1 cellular context compared by ENCODE assay signal in the genomic region with DNA sequence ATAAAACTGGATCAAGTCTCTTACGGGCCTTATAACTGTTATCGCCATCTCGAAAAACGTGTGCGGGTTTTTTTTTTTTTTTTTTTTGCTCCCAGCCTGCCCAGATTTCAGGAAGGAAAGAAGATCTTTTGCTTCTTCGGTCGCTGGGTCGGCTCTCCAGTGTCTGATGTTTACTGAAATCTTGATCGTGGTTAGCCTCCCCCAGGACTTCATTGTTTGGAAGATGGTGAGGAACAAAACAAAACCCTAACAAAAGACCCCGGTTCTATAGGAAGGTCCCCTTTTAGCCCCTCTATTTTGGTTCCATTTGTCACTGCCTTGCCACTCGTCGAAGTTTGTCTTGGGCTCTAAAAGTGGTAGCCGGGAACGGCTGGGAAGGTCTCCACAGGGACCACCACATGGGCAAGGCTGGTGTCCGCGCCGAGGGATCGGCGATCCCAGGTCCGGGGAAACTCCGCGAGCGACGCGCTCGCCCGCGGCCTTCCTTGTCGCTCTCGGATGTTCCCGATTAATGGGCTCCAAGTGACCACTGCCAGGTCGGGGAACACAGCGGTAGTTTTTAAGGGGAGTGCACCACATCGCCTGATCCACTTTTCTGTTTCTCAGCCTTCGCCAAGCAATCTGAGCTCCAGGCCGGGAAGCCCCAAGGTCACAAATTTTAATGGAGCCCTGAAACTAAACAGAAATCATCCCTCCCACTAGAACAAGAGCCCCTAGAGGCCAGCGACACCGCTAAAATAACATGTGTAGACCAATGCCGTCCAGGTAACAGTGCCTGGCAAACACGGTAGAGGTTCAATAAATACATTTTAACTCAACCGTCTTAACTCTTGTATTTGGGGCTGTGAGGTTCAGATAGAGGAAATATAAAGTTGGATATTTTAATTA.
A peak's percentile ranks its signal among the peaks of the same experiment; 100 is the strongest.
TF ChIP-seq lines count a peak whose summit lies in the region.

No MANE protein-coding gene starts in this region.

TF ChIP-seq in HepG2, 621 proteins besides CTCF, POLR2A, EP300 and RAD21 (continued from another document and continues in another):
- TF ChIP-seq, protein P1, sequence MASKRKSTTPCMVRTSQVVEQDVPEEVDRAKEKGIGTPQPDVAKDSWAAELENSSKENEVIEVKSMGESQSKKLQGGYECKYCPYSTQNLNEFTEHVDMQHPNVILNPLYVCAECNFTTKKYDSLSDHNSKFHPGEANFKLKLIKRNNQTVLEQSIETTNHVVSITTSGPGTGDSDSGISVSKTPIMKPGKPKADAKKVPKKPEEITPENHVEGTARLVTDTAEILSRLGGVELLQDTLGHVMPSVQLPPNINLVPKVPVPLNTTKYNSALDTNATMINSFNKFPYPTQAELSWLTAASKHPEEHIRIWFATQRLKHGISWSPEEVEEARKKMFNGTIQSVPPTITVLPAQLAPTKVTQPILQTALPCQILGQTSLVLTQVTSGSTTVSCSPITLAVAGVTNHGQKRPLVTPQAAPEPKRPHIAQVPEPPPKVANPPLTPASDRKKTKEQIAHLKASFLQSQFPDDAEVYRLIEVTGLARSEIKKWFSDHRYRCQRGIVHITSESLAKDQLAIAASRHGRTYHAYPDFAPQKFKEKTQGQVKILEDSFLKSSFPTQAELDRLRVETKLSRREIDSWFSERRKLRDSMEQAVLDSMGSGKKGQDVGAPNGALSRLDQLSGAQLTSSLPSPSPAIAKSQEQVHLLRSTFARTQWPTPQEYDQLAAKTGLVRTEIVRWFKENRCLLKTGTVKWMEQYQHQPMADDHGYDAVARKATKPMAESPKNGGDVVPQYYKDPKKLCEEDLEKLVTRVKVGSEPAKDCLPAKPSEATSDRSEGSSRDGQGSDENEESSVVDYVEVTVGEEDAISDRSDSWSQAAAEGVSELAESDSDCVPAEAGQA (IDR thresholded peaks at IDR 0.05; ENCODE audit: low read depth), result no peak
- TF ChIP-seq, protein P1 (CRISPR knock-in tag; IDR thresholded peaks at IDR 0.05; ENCODE audit: borderline replicate concordance), result no peak
- TF ChIP-seq, protein P2, sequence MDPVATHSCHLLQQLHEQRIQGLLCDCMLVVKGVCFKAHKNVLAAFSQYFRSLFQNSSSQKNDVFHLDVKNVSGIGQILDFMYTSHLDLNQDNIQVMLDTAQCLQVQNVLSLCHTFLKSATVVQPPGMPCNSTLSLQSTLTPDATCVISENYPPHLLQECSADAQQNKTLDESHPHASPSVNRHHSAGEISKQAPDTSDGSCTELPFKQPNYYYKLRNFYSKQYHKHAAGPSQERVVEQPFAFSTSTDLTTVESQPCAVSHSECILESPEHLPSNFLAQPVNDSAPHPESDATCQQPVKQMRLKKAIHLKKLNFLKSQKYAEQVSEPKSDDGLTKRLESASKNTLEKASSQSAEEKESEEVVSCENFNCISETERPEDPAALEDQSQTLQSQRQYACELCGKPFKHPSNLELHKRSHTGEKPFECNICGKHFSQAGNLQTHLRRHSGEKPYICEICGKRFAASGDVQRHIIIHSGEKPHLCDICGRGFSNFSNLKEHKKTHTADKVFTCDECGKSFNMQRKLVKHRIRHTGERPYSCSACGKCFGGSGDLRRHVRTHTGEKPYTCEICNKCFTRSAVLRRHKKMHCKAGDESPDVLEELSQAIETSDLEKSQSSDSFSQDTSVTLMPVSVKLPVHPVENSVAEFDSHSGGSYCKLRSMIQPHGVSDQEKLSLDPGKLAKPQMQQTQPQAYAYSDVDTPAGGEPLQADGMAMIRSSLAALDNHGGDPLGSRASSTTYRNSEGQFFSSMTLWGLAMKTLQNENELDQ (CRISPR knock-in tag; IDR thresholded peaks at IDR 0.05; ENCODE audit: borderline replicate concordance), result no peak
- TF ChIP-seq ERF (CRISPR knock-in tag; IDR thresholded peaks at IDR 0.05) (no peak; the same call in none of the 2 replicates), ZBTB21 (CRISPR knock-in tag; IDR thresholded peaks at IDR 0.05) (no peak), ZNF589 (CRISPR knock-in tag; conservative IDR thresholded peaks at IDR 0.05) (no peak), BRCA1 (CRISPR knock-in tag; IDR thresholded peaks at IDR 0.05) (no peak), FOXC1 (CRISPR knock-in tag; IDR thresholded peaks at IDR 0.05; ENCODE audit: borderline replicate concordance) (no peak; the same call in 1 of the 2 replicates), ZNF230 (CRISPR knock-in tag; IDR thresholded peaks at IDR 0.05) (no peak), KDM1A (CRISPR knock-in tag; IDR thresholded peaks at IDR 0.05) (no peak), ZNF34 (CRISPR knock-in tag; IDR thresholded peaks at IDR 0.05; ENCODE audit: borderline replicate concordance) (no peak), MED13 (CRISPR knock-in tag; IDR thresholded peaks at IDR 0.05) (no peak), RORA (CRISPR knock-in tag; IDR thresholded peaks at IDR 0.05) (no peak), SRY (CRISPR knock-in tag; IDR thresholded peaks at IDR 0.05) (peak; percentile 75), CBX2 (IDR thresholded peaks at IDR 0.05; ENCODE audit: low read depth, low read length) (no peak), CBX2 (CRISPR knock-in tag; IDR thresholded peaks at IDR 0.05; ENCODE audit: low read depth) (no peak; the same call in 1 of the 2 replicates), FLYWCH1 (CRISPR knock-in tag; IDR thresholded peaks at IDR 0.05) (no peak), CEBPG (CRISPR knock-in tag; IDR thresholded peaks at IDR 0.05) (no peak), HOXA9 (CRISPR knock-in tag; IDR thresholded peaks at IDR 0.05; ENCODE audit: borderline replicate concordance) (no peak), ZNF782 (CRISPR knock-in tag; IDR thresholded peaks at IDR 0.05; ENCODE audit: borderline replicate concordance) (no peak), MAFF (IDR thresholded peaks at IDR 0.05; ENCODE audit: low read depth, low read length) (no peak), NFYB (CRISPR knock-in tag; IDR thresholded peaks at IDR 0.05) (no peak), ZNF703 (CRISPR knock-in tag; IDR thresholded peaks at IDR 0.05; ENCODE audit: borderline replicate concordance) (no peak), ZFP36L2 (CRISPR knock-in tag; IDR thresholded peaks at IDR 0.05) (0 out of 2 replicates have a peak, but pooled peaks have one; percentile 50), ZNF572 (CRISPR knock-in tag; IDR thresholded peaks at IDR 0.05) (no peak), ZNF569 (CRISPR knock-in tag; IDR thresholded peaks at IDR 0.05; ENCODE audit: borderline replicate concordance) (0 out of 2 replicates have a peak, but pooled peaks have one; percentile 79), BORCS8-MEF2B (CRISPR knock-in tag; IDR thresholded peaks at IDR 0.05) (no peak; the same call in 1 of the 2 replicates), GABPA (IDR thresholded peaks at IDR 0.05; ENCODE audit: low read depth, low read length) (no peak), GABPA (CRISPR knock-in tag; IDR thresholded peaks at IDR 0.05; ENCODE audit: low read depth) (peak; percentile 36), ZNF777 (CRISPR knock-in tag; IDR thresholded peaks at IDR 0.05) (peak; percentile 54; the same call in 1 of the 2 replicates), ZNF143 (CRISPR knock-in tag; IDR thresholded peaks at IDR 0.05) (no peak)
- TF ChIP-seq, protein P3, sequence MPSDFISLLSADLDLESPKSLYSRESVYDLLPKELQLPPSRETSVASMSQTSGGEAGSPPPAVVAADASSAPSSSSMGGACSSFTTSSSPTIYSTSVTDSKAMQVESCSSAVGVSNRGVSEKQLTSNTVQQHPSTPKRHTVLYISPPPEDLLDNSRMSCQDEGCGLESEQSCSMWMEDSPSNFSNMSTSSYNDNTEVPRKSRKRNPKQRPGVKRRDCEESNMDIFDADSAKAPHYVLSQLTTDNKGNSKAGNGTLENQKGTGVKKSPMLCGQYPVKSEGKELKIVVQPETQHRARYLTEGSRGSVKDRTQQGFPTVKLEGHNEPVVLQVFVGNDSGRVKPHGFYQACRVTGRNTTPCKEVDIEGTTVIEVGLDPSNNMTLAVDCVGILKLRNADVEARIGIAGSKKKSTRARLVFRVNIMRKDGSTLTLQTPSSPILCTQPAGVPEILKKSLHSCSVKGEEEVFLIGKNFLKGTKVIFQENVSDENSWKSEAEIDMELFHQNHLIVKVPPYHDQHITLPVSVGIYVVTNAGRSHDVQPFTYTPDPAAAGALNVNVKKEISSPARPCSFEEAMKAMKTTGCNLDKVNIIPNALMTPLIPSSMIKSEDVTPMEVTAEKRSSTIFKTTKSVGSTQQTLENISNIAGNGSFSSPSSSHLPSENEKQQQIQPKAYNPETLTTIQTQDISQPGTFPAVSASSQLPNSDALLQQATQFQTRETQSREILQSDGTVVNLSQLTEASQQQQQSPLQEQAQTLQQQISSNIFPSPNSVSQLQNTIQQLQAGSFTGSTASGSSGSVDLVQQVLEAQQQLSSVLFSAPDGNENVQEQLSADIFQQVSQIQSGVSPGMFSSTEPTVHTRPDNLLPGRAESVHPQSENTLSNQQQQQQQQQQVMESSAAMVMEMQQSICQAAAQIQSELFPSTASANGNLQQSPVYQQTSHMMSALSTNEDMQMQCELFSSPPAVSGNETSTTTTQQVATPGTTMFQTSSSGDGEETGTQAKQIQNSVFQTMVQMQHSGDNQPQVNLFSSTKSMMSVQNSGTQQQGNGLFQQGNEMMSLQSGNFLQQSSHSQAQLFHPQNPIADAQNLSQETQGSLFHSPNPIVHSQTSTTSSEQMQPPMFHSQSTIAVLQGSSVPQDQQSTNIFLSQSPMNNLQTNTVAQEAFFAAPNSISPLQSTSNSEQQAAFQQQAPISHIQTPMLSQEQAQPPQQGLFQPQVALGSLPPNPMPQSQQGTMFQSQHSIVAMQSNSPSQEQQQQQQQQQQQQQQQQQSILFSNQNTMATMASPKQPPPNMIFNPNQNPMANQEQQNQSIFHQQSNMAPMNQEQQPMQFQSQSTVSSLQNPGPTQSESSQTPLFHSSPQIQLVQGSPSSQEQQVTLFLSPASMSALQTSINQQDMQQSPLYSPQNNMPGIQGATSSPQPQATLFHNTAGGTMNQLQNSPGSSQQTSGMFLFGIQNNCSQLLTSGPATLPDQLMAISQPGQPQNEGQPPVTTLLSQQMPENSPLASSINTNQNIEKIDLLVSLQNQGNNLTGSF (CRISPR knock-in tag; IDR thresholded peaks at IDR 0.05), result no peak
- TF ChIP-seq, protein P4, sequence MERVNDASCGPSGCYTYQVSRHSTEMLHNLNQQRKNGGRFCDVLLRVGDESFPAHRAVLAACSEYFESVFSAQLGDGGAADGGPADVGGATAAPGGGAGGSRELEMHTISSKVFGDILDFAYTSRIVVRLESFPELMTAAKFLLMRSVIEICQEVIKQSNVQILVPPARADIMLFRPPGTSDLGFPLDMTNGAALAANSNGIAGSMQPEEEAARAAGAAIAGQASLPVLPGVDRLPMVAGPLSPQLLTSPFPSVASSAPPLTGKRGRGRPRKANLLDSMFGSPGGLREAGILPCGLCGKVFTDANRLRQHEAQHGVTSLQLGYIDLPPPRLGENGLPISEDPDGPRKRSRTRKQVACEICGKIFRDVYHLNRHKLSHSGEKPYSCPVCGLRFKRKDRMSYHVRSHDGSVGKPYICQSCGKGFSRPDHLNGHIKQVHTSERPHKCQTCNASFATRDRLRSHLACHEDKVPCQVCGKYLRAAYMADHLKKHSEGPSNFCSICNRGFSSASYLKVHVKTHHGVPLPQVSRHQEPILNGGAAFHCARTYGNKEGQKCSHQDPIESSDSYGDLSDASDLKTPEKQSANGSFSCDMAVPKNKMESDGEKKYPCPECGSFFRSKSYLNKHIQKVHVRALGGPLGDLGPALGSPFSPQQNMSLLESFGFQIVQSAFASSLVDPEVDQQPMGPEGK (CRISPR knock-in tag; IDR thresholded peaks at IDR 0.05), result no peak
- TF ChIP-seq, protein P5, sequence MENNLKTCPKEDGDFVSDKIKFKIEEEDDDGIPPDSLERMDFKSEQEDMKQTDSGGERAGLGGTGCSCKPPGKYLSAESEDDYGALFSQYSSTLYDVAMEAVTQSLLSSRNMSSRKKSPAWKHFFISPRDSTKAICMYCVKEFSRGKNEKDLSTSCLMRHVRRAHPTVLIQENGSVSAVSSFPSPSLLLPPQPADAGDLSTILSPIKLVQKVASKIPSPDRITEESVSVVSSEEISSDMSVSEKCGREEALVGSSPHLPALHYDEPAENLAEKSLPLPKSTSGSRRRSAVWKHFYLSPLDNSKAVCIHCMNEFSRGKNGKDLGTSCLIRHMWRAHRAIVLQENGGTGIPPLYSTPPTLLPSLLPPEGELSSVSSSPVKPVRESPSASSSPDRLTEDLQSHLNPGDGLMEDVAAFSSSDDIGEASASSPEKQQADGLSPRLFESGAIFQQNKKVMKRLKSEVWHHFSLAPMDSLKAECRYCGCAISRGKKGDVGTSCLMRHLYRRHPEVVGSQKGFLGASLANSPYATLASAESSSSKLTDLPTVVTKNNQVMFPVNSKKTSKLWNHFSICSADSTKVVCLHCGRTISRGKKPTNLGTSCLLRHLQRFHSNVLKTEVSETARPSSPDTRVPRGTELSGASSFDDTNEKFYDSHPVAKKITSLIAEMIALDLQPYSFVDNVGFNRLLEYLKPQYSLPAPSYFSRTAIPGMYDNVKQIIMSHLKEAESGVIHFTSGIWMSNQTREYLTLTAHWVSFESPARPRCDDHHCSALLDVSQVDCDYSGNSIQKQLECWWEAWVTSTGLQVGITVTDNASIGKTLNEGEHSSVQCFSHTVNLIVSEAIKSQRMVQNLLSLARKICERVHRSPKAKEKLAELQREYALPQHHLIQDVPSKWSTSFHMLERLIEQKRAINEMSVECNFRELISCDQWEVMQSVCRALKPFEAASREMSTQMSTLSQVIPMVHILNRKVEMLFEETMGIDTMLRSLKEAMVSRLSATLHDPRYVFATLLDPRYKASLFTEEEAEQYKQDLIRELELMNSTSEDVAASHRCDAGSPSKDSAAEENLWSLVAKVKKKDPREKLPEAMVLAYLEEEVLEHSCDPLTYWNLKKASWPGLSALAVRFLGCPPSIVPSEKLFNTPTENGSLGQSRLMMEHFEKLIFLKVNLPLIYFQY (CRISPR knock-in tag; IDR thresholded peaks at IDR 0.05; ENCODE audit: borderline replicate concordance), result no peak
- TF ChIP-seq, protein P6, sequence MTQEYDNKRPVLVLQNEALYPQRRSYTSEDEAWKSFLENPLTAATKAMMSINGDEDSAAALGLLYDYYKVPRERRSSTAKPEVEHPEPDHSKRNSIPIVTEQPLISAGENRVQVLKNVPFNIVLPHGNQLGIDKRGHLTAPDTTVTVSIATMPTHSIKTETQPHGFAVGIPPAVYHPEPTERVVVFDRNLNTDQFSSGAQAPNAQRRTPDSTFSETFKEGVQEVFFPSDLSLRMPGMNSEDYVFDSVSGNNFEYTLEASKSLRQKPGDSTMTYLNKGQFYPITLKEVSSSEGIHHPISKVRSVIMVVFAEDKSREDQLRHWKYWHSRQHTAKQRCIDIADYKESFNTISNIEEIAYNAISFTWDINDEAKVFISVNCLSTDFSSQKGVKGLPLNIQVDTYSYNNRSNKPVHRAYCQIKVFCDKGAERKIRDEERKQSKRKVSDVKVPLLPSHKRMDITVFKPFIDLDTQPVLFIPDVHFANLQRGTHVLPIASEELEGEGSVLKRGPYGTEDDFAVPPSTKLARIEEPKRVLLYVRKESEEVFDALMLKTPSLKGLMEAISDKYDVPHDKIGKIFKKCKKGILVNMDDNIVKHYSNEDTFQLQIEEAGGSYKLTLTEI (CRISPR knock-in tag; conservative IDR thresholded peaks at IDR 0.05), result no peak
